In the genomic region with DNA sequence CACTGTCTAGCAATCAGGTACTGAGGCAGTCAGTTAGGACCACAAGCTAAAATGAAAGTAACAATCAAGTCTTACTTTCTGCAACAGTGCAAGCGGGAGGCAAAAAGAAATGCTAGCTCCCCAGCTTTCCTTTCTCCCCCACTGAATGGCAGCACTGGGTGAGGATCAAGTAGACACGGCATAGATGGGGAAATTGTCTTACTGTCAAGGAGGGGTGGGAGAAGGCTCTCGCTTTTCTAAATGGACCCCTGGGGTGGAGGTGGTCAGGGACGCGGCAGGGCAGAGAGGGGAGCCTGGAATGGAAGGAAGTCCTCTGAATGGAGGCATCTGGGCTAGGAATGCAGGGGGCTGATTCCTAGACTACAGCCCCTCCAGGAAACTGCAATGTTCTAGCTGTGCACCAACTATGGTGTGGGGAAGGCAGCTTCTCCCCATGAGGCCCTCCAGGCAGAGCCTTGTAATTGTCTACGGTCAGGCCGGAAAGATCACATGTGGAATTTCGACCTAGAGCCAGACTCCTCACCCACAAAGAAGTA, we compare ENCODE assay signal across 10 cellular contexts. TPM values are rescaled to one million over a fixed set of nuclear protein-coding genes. Genes with fewer than 3 reads are reported as not detected.
A peak's percentile ranks its signal among the peaks of the same experiment; 100 is the strongest.
DNase-seq lines count a peak whose midpoint lies in the region; FAIRE-seq and TF ChIP-seq lines count a peak whose summit lies in the region.
"Had no signal": no experiment of that assay in that cellular context is flagged by ENCODE, and none has a peak within 500 bp of the region (broad histone marks: within the 10 kb centered on the region; RNA-seq: fewer than 3 reads in every experiment).

No MANE protein-coding gene starts in this region.

- H3K4me2 ChIP-seq in osteoblast (ENCODE audit: insufficient read depth, low read length): peak overlapping the region; percentile 42

- FAIRE-seq in GM12892 (lab: Jason Lieb, UNC): peak; percentile 50
- FAIRE-seq: colon had no signal

- no peaks in the 10 kb centered on the region for H3K9me3 ChIP-seq in osteoblast (ENCODE audit: low read depth, low read length)

- H4K20me1 ChIP-seq in osteoblast (ENCODE audit: insufficient read depth, low read length): no peaks in the 10 kb centered on the region

- H3K27ac ChIP-seq in RWPE1: peak overlapping the region; percentile 92
- no peak overlapping the region for H3K27ac ChIP-seq in osteoblast (ENCODE audit: low read depth, low read length)

- CTCF ChIA-PET in RWPE1 (lab: Yijun Ruan, JAX): interaction anchor here (0.6 kb wide), 2 partner anchors 13 to 1841 kb away, joined by 3 to 5 read pairs; no protein-coding TSS in a partner anchor

- peak overlapping the region; percentile 58 for H2AFZ ChIP-seq in osteoblast (ENCODE audit: low read length)

- peaks cover 27% of the 10 kb centered on the region for H3K4me1 ChIP-seq in osteoblast (ENCODE audit: insufficient read depth, low read length)

- no peaks in the 10 kb centered on the region for H3K36me3 ChIP-seq in osteoblast (ENCODE audit: insufficient read depth, low read length)

- POLR2A ChIA-PET in RWPE1 (lab: Yijun Ruan, JAX; ENCODE audit: low non-redundant PET): no interaction called here

- H3K4me3 ChIP-seq in epithelial cell of proximal tubule (ENCODE audit: low read depth, low read length) (peak overlapping the region; percentile 25), osteoblast (ENCODE audit: insufficient read depth, low read length) (peak overlapping the region; percentile 41)

- TF ChIP-seq POLR2A in GM12892 (IDR thresholded peaks at IDR 0.05; ENCODE audit: low read depth, low read length): no peak

- DNase-seq in GM12892 (ENCODE audit: insufficient read length): no peak
- DNase-seq in RWPE1 (ENCODE audit: low spot score): peak; percentile 30
- no peak for DNase-seq in epithelial cell of proximal tubule (ENCODE audit: low read depth)
- no peak for DNase-seq in osteoblast (ENCODE audit: insufficient read length, low spot score, missing footprints)
- DNase-seq in COLO668 (lab: John Stamatoyannopoulos, UW; ENCODE audit: unreplicated experiment): no peak
- no peak for DNase-seq in 8988T
- DNase-seq in activated effector memory CD4-positive, alpha-beta T cell treated with Interleukin-2 at 50 U/mL for 16 hours: no peak
- no peak for DNase-seq in GM19238 (ENCODE audit: insufficient read length, low spot score)
- DNase-seq: NCI-H1092 had no signal

- H3K79me2 ChIP-seq in osteoblast (ENCODE audit: insufficient read depth, low read length): peaks cover 28% of the 10 kb centered on the region

- H3K27me3 ChIP-seq in osteoblast (ENCODE audit: insufficient read depth, low read length): no peaks in the 10 kb centered on the region

- no peak for TF ChIP-seq CTCF in RWPE1 (conservative IDR thresholded peaks at IDR 0.05; ENCODE audit: low read depth)
- no peak for TF ChIP-seq CTCF in epithelial cell of proximal tubule (conservative IDR thresholded peaks at IDR 0.05; ENCODE audit: low read depth, low read length)
- no peak for TF ChIP-seq CTCF in osteoblast (IDR thresholded peaks at IDR 0.05; ENCODE audit: extremely low read depth, low read depth, low read length)

RNA-seq across cellular contexts. Expression of gene METTL8, which starts 24.3 kb away (rescaled TPM):
- 48.8 TPM for polyA plus RNA-seq in GM12892 (2012; ENCODE audit: missing spikeins)
- 31.5 and 34.7 TPM in 2 replicates for total RNA-seq in epithelial cell of proximal tubule
- 20.9 and 23.9 TPM in 2 replicates for total RNA-seq in osteoblast

RNA-seq across cellular contexts. Expression of gene DCAF17, which starts 24.5 kb away (rescaled TPM):
- polyA plus RNA-seq in GM12892 (2012; ENCODE audit: missing spikeins): 15.8 TPM
- total RNA-seq in epithelial cell of proximal tubule (8.0 and 11.5 TPM in 2 replicates), osteoblast (32.6 and 37.7 TPM in 2 replicates)
